ENCODE assay signal across 25 cellular contexts in the genomic region with DNA sequence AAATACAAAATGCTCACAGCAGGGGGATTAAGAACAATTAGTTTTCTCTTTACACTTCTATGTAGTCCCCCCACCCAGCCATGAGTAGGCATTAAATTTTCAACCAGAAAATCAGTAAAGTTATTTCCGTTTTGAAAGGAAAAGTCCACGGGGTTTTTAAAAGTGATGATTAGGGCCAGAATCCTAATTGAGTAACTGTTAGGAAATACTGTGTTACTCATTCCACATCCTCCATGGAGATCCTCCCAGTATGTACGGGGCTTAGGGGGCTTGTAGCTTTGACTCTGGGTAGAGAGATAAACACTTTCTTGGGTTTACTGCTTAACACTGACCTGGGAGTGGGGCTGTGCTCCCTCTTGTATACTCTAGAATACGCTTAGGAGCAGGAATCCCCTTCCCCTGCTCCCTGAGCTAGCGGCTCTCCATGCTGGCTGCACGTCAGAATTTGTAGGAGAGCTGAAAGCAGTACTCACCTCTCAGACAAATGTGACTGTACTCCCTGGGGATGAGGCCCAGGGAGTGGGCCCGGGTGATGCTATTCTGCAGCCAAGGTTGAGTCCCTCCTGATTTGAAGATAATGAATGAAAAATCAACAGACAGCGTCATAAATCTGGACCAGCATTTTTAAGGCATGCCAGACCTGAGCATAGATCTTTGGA.
DNase-seq lines count a peak whose midpoint lies in the region; ATAC-seq, FAIRE-seq and TF ChIP-seq lines count a peak whose summit lies in the region.
"Had no signal": no experiment of that assay in that cellular context is flagged by ENCODE, and none has a peak within 500 bp of the region (broad histone marks: within the 10 kb centered on the region; RNA-seq: fewer than 3 reads in every experiment).

No MANE protein-coding gene starts in this region.

- H3K4me1 ChIP-seq in HCT116 (ENCODE audit: control insufficient read depth in 1 of 2, insufficient read depth in 2 of 2, low read length in 2 of 2), result peaks cover 28 to 94% of the 10 kb centered on the region in 2 experiments
- H3K4me1 ChIP-seq: pancreas, sigmoid colon had no signal

- no peak for ATAC-seq in HCT116
- no peak for ATAC-seq in HG03520 (IDR thresholded peaks at IDR 0.05; ENCODE audit: unreplicated experiment)
- ATAC-seq: foreskin keratinocyte; naive thymus-derived CD8-positive, alpha-beta T cell; stimulated activated naive B cell treated with anti-CD40 and anti-IgM and Interleukin-4, amounts not matched to agents 10 μg/mL and 1 μg/mL and 100 μg/mL, for 72 hours had no signal

- no peak for FAIRE-seq in HTR-8/SVneo (lab: Jason Lieb, UNC)
- FAIRE-seq: endothelial cell of umbilical vein, GM12892, kidney, pancreas had no signal

- POLR2A ChIA-PET in HCT116 (lab: Charles Lee), result no interaction called here

- RAD21 ChIA-PET in HCT116 (lab: Charles Lee; ENCODE audit: low non-redundant PET in 1 of 2, low total read pairs in 2 of 2, uncharacterized antibody in 2 of 2, unreplicated experiment in 2 of 2), result no interaction called here

- H3K4me3 ChIP-seq in HCT116 (replicated peaks in 1 of 2; ENCODE audit: low read depth in 1 of 2, low read length in 2 of 2) (no peak overlapping the region), cardiac fibroblast (replicated peaks in 1 of 2; ENCODE audit: low read depth in 2 of 2, low read length in 2 of 2) (no peak overlapping the region)
- H3K4me3 ChIP-seq: pancreas, sigmoid colon, thoracic aorta had no signal

- CTCF ChIA-PET in HCT116 (lab: Charles Lee), result interaction anchor here (1.4 kb wide), 2 partner anchors 83 to 233 kb away, joined by 3 read pairs; no protein-coding TSS in a partner anchor

- H3K79me2 ChIP-seq in HCT116 (ENCODE audit: insufficient read depth, low read length), result peaks cover 98% of the 10 kb centered on the region

- no TSS peak for BruUV-seq in HCT116 (replicated peaks; lab: Mats Ljungman, UMichigan)

- H3K9me3 ChIP-seq in HCT116 (ENCODE audit: control insufficient read depth in 1 of 2, insufficient read depth in 1 of 2, low read depth in 1 of 2, low read length in 2 of 2), result no peaks in the 10 kb centered on the region
- H3K9me3 ChIP-seq: pancreas, sigmoid colon, thoracic aorta had no signal

- no peak for TF ChIP-seq POLR2A in HCT116 (IDR thresholded peaks at IDR 0.05; ENCODE audit: borderline replicate concordance, extremely low read depth, insufficient read depth, insufficient read length)

- TF ChIP-seq CTCF in HCT116 (IDR thresholded peaks at IDR 0.05 in 2 of 3, conservative IDR thresholded peaks at IDR 0.05 in 1 of 3; ENCODE audit: borderline replicate concordance in 1 of 3, insufficient read depth in 1 of 3, low read depth in 2 of 3, low read length in 2 of 3), result no peak
- no peak for TF ChIP-seq CTCF in cardiac fibroblast (IDR thresholded peaks at IDR 0.05; ENCODE audit: low read depth, low read length)

- H3K27me3 ChIP-seq in HCT116 (ENCODE audit: insufficient read depth, low read length), result no peaks in the 10 kb centered on the region
- H3K27me3 ChIP-seq: foreskin keratinocyte, pancreas, sigmoid colon had no signal

- peaks cover 2 to 16% of the 10 kb centered on the region in 2 experiments; a peak in 1 of 4 replicates for H3K36me3 ChIP-seq in HCT116 (ENCODE audit: control insufficient read depth in 1 of 2, insufficient read depth in 2 of 2, low read length in 2 of 2)
- H3K36me3 ChIP-seq: pancreas, sigmoid colon, thoracic aorta, WERI-Rb-1 had no signal

- peak; percentile 22 for DNase-seq in A172 (ENCODE audit: low spot score)
- no peak for DNase-seq in HCT116 (ENCODE audit: low read depth, low spot score)
- DNase-seq in cardiac fibroblast (ENCODE audit: low read depth in 2 of 2), result peak; percentile 48 to 67
- peak; percentile 43 for DNase-seq in islet precursor cell
- no peak for DNase-seq in HTR-8/SVneo (ENCODE audit: insufficient read length, low spot score)
- no peak for DNase-seq in NCI-H226
- no peak for DNase-seq in OCI-M2 (lab: John Stamatoyannopoulos, UW; ENCODE audit: unreplicated experiment)
- DNase-seq: activated CD4-positive, alpha-beta T cell treated with anti-CD3 and anti-CD28 coated beads, Interleukin-2, amount 50 U/mL, for 4 hours; activated CD8-positive, alpha-beta memory T cell treated with anti-CD3 and anti-CD28 coated beads, Interleukin-2, amount 50 U/mL, for 48 hours; CD4-positive, alpha-beta T cell; foreskin keratinocyte; Karpas-422; kidney; naive thymus-derived CD8-positive, alpha-beta T cell; NCI-H2107; NCI-H524 treated with DMSO at 0.1 percent for 48 hours; pancreas; sigmoid colon; stimulated activated CD4-positive, alpha-beta T cell treated with anti-CD3 and anti-CD28 coated beads, Interleukin-2, amount 100 ng/mL, for 24 hours; stimulated activated naive B cell treated with anti-CD40 and anti-IgM and Interleukin-4, amounts not matched to agents 10 μg/mL and 1 μg/mL and 100 μg/mL, for 72 hours; WERI-Rb-1 had no signal

- H3K9ac ChIP-seq in HCT116 (ENCODE audit: low read length), result no peak overlapping the region

- peak overlapping the region; percentile 21; the same call in 1 of the 2 replicates for H3K27ac ChIP-seq in HCT116 (ENCODE audit: low read depth, low read length)
- H3K27ac ChIP-seq: foreskin keratinocyte, pancreas, sigmoid colon, thoracic aorta, WERI-Rb-1 had no signal

- H3K9me2 ChIP-seq in HCT116 (ENCODE audit: insufficient read depth), result no peaks in the 10 kb centered on the region

- H3K4me2 ChIP-seq in HCT116 (ENCODE audit: low read length), result no peak overlapping the region

- intact Hi-C loops in HCT116 (cut with micrococcal nuclease), result no loop called here

- no peaks in the 10 kb centered on the region for H4K20me1 ChIP-seq in HCT116 (ENCODE audit: insufficient read depth)

- no peak overlapping the region for H2AFZ ChIP-seq in HCT116 (ENCODE audit: low read depth, low read length, poor library complexity, severe bottlenecking)

- TF ChIP-seq RAD21 in HCT116 (IDR thresholded peaks at IDR 0.05; ENCODE audit: low read depth), result no peak

TF ChIP-seq in HCT116, 20 proteins besides CTCF, POLR2A, EP300 and RAD21:
- TF ChIP-seq SRF (IDR thresholded peaks at IDR 0.05; ENCODE audit: low read depth), result no peak
- no peak for TF ChIP-seq CEBPB (IDR thresholded peaks at IDR 0.05; ENCODE audit: low read depth)
- no peak for TF ChIP-seq ELF1 (IDR thresholded peaks at IDR 0.05; ENCODE audit: borderline replicate concordance, low read depth)
- TF ChIP-seq TCF7L2 (IDR thresholded peaks at IDR 0.05; ENCODE audit: borderline replicate concordance, extremely low read depth, insufficient read depth, insufficient read length), result no peak
- TF ChIP-seq, protein P1, sequence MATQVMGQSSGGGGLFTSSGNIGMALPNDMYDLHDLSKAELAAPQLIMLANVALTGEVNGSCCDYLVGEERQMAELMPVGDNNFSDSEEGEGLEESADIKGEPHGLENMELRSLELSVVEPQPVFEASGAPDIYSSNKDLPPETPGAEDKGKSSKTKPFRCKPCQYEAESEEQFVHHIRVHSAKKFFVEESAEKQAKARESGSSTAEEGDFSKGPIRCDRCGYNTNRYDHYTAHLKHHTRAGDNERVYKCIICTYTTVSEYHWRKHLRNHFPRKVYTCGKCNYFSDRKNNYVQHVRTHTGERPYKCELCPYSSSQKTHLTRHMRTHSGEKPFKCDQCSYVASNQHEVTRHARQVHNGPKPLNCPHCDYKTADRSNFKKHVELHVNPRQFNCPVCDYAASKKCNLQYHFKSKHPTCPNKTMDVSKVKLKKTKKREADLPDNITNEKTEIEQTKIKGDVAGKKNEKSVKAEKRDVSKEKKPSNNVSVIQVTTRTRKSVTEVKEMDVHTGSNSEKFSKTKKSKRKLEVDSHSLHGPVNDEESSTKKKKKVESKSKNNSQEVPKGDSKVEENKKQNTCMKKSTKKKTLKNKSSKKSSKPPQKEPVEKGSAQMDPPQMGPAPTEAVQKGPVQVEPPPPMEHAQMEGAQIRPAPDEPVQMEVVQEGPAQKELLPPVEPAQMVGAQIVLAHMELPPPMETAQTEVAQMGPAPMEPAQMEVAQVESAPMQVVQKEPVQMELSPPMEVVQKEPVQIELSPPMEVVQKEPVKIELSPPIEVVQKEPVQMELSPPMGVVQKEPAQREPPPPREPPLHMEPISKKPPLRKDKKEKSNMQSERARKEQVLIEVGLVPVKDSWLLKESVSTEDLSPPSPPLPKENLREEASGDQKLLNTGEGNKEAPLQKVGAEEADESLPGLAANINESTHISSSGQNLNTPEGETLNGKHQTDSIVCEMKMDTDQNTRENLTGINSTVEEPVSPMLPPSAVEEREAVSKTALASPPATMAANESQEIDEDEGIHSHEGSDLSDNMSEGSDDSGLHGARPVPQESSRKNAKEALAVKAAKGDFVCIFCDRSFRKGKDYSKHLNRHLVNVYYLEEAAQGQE (IDR thresholded peaks at IDR 0.05; ENCODE audit: low read depth), result no peak
- TF ChIP-seq ZFX (IDR thresholded peaks at IDR 0.05), result no peak
- TF ChIP-seq, protein P2, sequence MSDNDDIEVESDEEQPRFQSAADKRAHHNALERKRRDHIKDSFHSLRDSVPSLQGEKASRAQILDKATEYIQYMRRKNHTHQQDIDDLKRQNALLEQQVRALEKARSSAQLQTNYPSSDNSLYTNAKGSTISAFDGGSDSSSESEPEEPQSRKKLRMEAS (IDR thresholded peaks at IDR 0.05), result no peak
- no peak for TF ChIP-seq ZNF274 (IDR thresholded peaks at IDR 0.05; ENCODE audit: low read depth, low read length)
- TF ChIP-seq SIN3A (IDR thresholded peaks at IDR 0.05; ENCODE audit: low read depth), result no peak
- TF ChIP-seq EZH2 (IDR thresholded peaks at IDR 0.05), result no peak
- TF ChIP-seq FOSL1 (IDR thresholded peaks at IDR 0.05; ENCODE audit: low read depth), result no peak
- TF ChIP-seq JUND (IDR thresholded peaks at IDR 0.05), result no peak
- no peak for TF ChIP-seq EGR1 (IDR thresholded peaks at IDR 0.05; ENCODE audit: low read depth)
- TF ChIP-seq SP1 (IDR thresholded peaks at IDR 0.05; ENCODE audit: low read depth), result no peak
- TF ChIP-seq YY1 (IDR thresholded peaks at IDR 0.05; ENCODE audit: extremely low read depth, insufficient replicate concordance, low read depth, low read length), result no peak
- TF ChIP-seq, protein P3, sequence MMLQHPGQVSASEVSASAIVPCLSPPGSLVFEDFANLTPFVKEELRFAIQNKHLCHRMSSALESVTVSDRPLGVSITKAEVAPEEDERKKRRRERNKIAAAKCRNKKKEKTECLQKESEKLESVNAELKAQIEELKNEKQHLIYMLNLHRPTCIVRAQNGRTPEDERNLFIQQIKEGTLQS (IDR thresholded peaks at IDR 0.05), result no peak
- no peak for TF ChIP-seq POLR2AphosphoS5 (IDR thresholded peaks at IDR 0.05; ENCODE audit: low read depth, low read length)

Comparison
In these comparisons a context has a peak if more than half of its experiments do, and no peak if none do; other contexts are left out.
1. DNase-seq: peak in A172 (single experiment), cardiac fibroblast (2 of 2) and islet precursor cell (single experiment); none in HCT116 (single experiment), HTR-8/SVneo (single experiment), NCI-H226 (single experiment) and OCI-M2 (single experiment).